1 cellular context compared by ENCODE assay signal in the genomic region with DNA sequence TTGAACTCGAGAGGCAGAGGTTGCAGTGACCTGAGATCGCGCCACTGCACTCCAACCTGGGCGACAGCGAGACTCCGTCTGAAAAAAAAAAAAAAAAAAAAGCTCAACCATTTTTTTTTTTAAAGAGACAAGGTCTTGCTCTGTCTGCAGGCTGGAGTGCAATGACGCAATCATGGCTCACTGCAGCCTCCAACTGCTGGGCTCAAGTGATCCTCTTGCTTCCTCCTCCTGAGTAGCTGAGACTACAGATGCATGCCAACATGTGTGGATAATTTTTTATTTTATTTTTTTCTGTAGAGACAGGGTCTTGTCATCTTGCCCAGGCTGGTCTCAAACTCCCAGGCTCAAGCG.
TF ChIP-seq lines count a peak whose summit lies in the region.

No MANE protein-coding gene starts in this region.

TF ChIP-seq in GM12891, 5 proteins besides CTCF, POLR2A, EP300 and RAD21:
- TF ChIP-seq PAX5 (IDR thresholded peaks at IDR 0.05; ENCODE audit: insufficient read depth, low read length, severe bottlenecking) = no peak
- no peak for TF ChIP-seq TAF1 (IDR thresholded peaks at IDR 0.05; ENCODE audit: low read depth, low read length)
- TF ChIP-seq POLR2AphosphoS5 (IDR thresholded peaks at IDR 0.05; ENCODE audit: low read depth, low read length) = no peak
- TF ChIP-seq POU2F2 (IDR thresholded peaks at IDR 0.05; ENCODE audit: low read depth, low read length) = no peak
- no peak for TF ChIP-seq SPI1 (IDR thresholded peaks at IDR 0.05; ENCODE audit: low read depth, low read length)
